ENCODE assay signal across 8 cellular contexts in genomic region chr3:4978259-4978965, GRCh38. TPM values are rescaled to one million over a fixed set of nuclear protein-coding genes. Genes with fewer than 3 reads are reported as not detected.
DNase-seq lines count a peak whose midpoint lies in the region; ATAC-seq, FAIRE-seq and TF ChIP-seq lines count a peak whose summit lies in the region.

No MANE protein-coding gene starts in this region.

- TF ChIP-seq EP300 in A549 (IDR thresholded peaks at IDR 0.05): no peak; a peak in 1 of 5 replicates

- CTCF ChIA-PET in A549 (lab: Yijun Ruan, JAX): interaction anchor here (0.5 to 17.8 kb wide), 9 partner anchors 46 to 292 kb away, joined by 3 to 602 read pairs (median 4); no protein-coding TSS in a partner anchor
- CTCF ChIA-PET in WTC11 (lab: Charles Lee): interaction anchor here (0.6 to 6.3 kb wide), 11 partner anchors 9 to 628 kb away, joined by 3 to 110 read pairs (median 3); no protein-coding TSS in a partner anchor

- peak; percentile 6; the same call in 1 of the 2 replicates for TF ChIP-seq POLR2A in A549 (IDR thresholded peaks at IDR 0.05; ENCODE audit: low read length)

- peak overlapping the region; percentile 73 for H3K27ac Mint-ChIP-seq in WTC11

- POLR2A ChIA-PET in A549 (lab: Yijun Ruan, JAX): interaction anchor here (0.6 to 13.9 kb wide), 25 partner anchors 9 to 485 kb away, joined by 3 to 367 read pairs (median 7); partner anchors contain the start of gene ITPR1
- POLR2A ChIA-PET in WTC11 (lab: Charles Lee): interaction anchor here (0.6 to 1.5 kb wide), 6 partner anchors 9 to 606 kb away, joined by 3 to 7 read pairs (median 4); no protein-coding TSS in a partner anchor

- peak; percentile 65 to 77 for ATAC-seq in A549
- peak; percentile 37 for ATAC-seq in HG02973 (IDR thresholded peaks at IDR 0.05; ENCODE audit: unreplicated experiment)
- ATAC-seq in WTC11: peak; percentile 50

- H3K4me1 Mint-ChIP-seq in WTC11: peaks cover 36% of the 10 kb centered on the region

- peak overlapping the region; percentile 96 to 98 for H3K27ac ChIP-seq in A549

- TF ChIP-seq RAD21 in A549 (conservative IDR thresholded peaks at IDR 0.05 in 1 of 2, IDR thresholded peaks at IDR 0.05 in 1 of 2): peak in 1 of 2 experiments; percentile 19; a peak in 2 of 5 replicates

- FAIRE-seq in A549 (lab: Jason Lieb, UNC): no peak
- FAIRE-seq in GM18507 (lab: Jason Lieb, UNC): peak; percentile 76

- 2% methylated on average over 24 of the region's 70 CpGs for WGBS in A549 (ENCODE audit: missing lambda C conversion rate)

- peak overlapping the region; percentile 93 for H3K4me3 Mint-ChIP-seq in WTC11

- H3K9me3 ChIP-seq in A549: no peaks in the 10 kb centered on the region

- peak overlapping the region; percentile 88 for H3K4me2 ChIP-seq in A549

- DNase-seq in A549 (ENCODE audit: low read depth in 1 of 2, low spot score in 1 of 2) (peak; percentile 94 to 98), GM18507 (ENCODE audit: extremely low spot score, insufficient read length, low read depth) (peak; percentile 72), NCI-H2171 (lab: John Stamatoyannopoulos, UW) (peak; percentile 15), WTC11 (ENCODE audit: low spot score) (peak; percentile 84), cerebellum (ENCODE audit: low spot score) (peak; percentile 75), kidney glomerular epithelial cell (lab: John Stamatoyannopoulos, UW) (peak; percentile 98)
- peak; percentile 40 to 75 for DNase-seq in stimulated activated CD4-positive, alpha-beta T cell treated with anti-CD3 and anti-CD28 coated beads, Interleukin-15, amount 100 ng/mL, for 1 hour (ENCODE audit: low read depth in 1 of 2, low spot score in 1 of 2)

- peaks cover 25% of the 10 kb centered on the region for H3K27me3 Mint-ChIP-seq in WTC11 (ENCODE audit: low read depth)

- H3K4me3 ChIP-seq in A549: peak overlapping the region; percentile 88

- TF ChIP-seq CTCF in A549 (IDR thresholded peaks at IDR 0.05) (no peak), WTC11 (IDR thresholded peaks at IDR 0.05) (no peak)

- peaks cover 18% of the 10 kb centered on the region for H3K4me1 ChIP-seq in A549

- no peaks in the 10 kb centered on the region for H3K9me3 Mint-ChIP-seq in WTC11

- peaks cover 19% of the 10 kb centered on the region for H3K36me3 Mint-ChIP-seq in WTC11

TF ChIP-seq in A549, 52 proteins besides CTCF, POLR2A, EP300 and RAD21 (continues in another document):
- TF ChIP-seq HMGXB4 (CRISPR knock-in tag; IDR thresholded peaks at IDR 0.05; ENCODE audit: borderline replicate concordance): no peak
- TF ChIP-seq HES2 (IDR thresholded peaks at IDR 0.05): no peak; the same call in 1 of the 2 replicates
- peak; percentile 40; the same call in 1 of the 2 replicates for TF ChIP-seq PHF8 (IDR thresholded peaks at IDR 0.05; ENCODE audit: borderline replicate concordance, low read depth)
- no peak for TF ChIP-seq NFE2L2 (conservative IDR thresholded peaks at IDR 0.05; ENCODE audit: low read length)
- peak; percentile 2; the same call in 1 of the 2 replicates for TF ChIP-seq ATOH8 (CRISPR knock-in tag; IDR thresholded peaks at IDR 0.05; ENCODE audit: low read depth)
- TF ChIP-seq ELK1 (IDR thresholded peaks at IDR 0.05; ENCODE audit: low read depth, low read length): no peak
- TF ChIP-seq CEBPB (IDR thresholded peaks at IDR 0.05): peak; percentile 82 to 87
- no peak for TF ChIP-seq RFX5 (IDR thresholded peaks at IDR 0.05)
- TF ChIP-seq CHD4 (IDR thresholded peaks at IDR 0.05; ENCODE audit: borderline replicate concordance): no peak
- no peak for TF ChIP-seq ZNF302 (CRISPR knock-in tag; IDR thresholded peaks at IDR 0.05)

TF ChIP-seq in WTC11, 78 proteins besides CTCF, POLR2A, EP300 and RAD21 (continues in another document):
- TF ChIP-seq E2F4 (CRISPR knock-in tag; IDR thresholded peaks at IDR 0.05; ENCODE audit: borderline replicate concordance, low read depth) (no peak), TP53 (CRISPR knock-in tag; IDR thresholded peaks at IDR 0.05) (no peak), PREB (CRISPR knock-in tag; IDR thresholded peaks at IDR 0.05; ENCODE audit: borderline replicate concordance) (no peak), STAT6 (CRISPR knock-in tag; conservative IDR thresholded peaks at IDR 0.05; ENCODE audit: low read depth) (no peak), ZNF232 (CRISPR knock-in tag; IDR thresholded peaks at IDR 0.05) (0 out of 2 replicates have a peak, but pooled peaks have one; percentile 27), ZMAT4 (CRISPR knock-in tag; IDR thresholded peaks at IDR 0.05) (no peak), RORB (CRISPR knock-in tag; IDR thresholded peaks at IDR 0.05) (no peak), TEAD1 (CRISPR knock-in tag; IDR thresholded peaks at IDR 0.05) (peak; percentile 60; the same call in 1 of the 2 replicates), GTF2I (CRISPR knock-in tag; conservative IDR thresholded peaks at IDR 0.05) (no peak), IRF1 (CRISPR knock-in tag; IDR thresholded peaks at IDR 0.05) (peak; percentile 60; the same call in 1 of the 2 replicates), ERG (CRISPR knock-in tag; IDR thresholded peaks at IDR 0.05) (no peak), CREM (CRISPR knock-in tag; IDR thresholded peaks at IDR 0.05) (peak; percentile 67; the same call in 1 of the 2 replicates), ATF3 (CRISPR knock-in tag; conservative IDR thresholded peaks at IDR 0.05) (no peak)

RNA-seq across cellular contexts. Expression of gene BHLHE40, which starts 0.8 kb away (rescaled TPM):
- polyA plus RNA-seq in A549 (2011; rRNA removed) (160 and 171 TPM in 2 replicates), A549 (2017; fragmentation: RNase III; extraction: RNeasy Plus Mini Kit Qiagen cat#74134 plus additional on column Dnase treatment) (65.7 to 105 TPM (median 102 TPM) in 3 replicates)
- polyA plus RNA-seq in A549 (2012; cell fraction: cytosol; rRNA removed): 90.0 and 114 TPM in 2 replicates
- 210 and 265 TPM in 2 replicates for polyA plus RNA-seq in A549 (2012; cell fraction: nucleus; rRNA removed)
- polyA minus RNA-seq in A549 (2011; rRNA and poly(A)+ RNA removed): 221 and 248 TPM in 2 replicates
- total RNA-seq in WTC11 (2021) (5.7 to 9.1 TPM (median 7.5 TPM) in 3 replicates), cerebellum (6.5 TPM)

Comparison
In these comparisons a context has a peak if more than half of its experiments do, and no peak if none do; other contexts are left out.
1. Peak in every context shown above with its lines: DNase-seq, ATAC-seq, H3K4me3 ChIP-seq and H3K27ac ChIP-seq.
2. DNase-seq: peak in every context shown above with its lines; median percentile 98 in kidney glomerular epithelial cell; 96 in A549; 84 in WTC11; 75 in cerebellum; 72 in GM18507; 58 in stimulated activated CD4-positive, alpha-beta T cell treated with anti-CD3 and anti-CD28 coated beads, Interleukin-15, amount 100 ng/mL, for 1 hour; 15 in NCI-H2171.